9 cellular contexts compared by ENCODE assay signal in the genomic region with DNA sequence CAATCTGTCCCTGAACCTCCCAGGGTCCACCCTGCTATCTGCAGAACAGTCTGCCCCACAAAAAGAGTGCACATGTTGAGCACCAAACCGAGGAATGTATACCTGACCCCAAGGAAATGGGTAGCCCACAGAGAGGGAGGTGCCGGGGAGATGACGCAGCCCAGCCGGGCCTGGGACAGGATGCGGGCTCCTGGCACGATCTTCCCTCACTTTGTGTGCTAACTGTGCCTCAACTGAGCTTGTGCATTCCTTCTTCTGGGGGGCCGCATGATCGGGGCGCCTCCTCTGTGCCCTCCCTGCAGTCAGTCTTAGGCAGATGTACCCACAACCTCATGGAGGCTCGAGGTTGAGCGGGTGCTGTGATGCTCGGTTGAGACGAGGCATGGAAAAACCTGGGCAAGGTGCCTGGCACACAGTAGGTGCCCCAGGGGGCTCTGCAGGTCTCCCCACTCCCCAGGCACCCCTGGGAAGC. TPM values are rescaled to one million over a fixed set of nuclear protein-coding genes. Genes with fewer than 3 reads are reported as not detected.
DNase-seq lines count a peak whose midpoint lies in the region; ATAC-seq lines count a peak whose summit lies in the region.
"Had no signal": no experiment of that assay in that cellular context is flagged by ENCODE, and none has a peak within 500 bp of the region (broad histone marks: within the 10 kb centered on the region; RNA-seq: fewer than 3 reads in every experiment).

No MANE protein-coding gene starts in this region.

- peak; percentile 78 for DNase-seq in activated CD4-positive, alpha-beta T cell treated with anti-CD3 and anti-CD28 coated beads, Interleukin-2, amount 10 ng/mL, durations not matched to agents 24 days and 14 days
- no peak for DNase-seq in activated CD4-positive, alpha-beta T cell treated with anti-CD3 and anti-CD28 coated beads, Interleukin-2, amount 50 U/mL, for 1 hour
- peak; percentile 34 to 53 for DNase-seq in activated CD4-positive, alpha-beta T cell treated with anti-CD3 and anti-CD28 coated beads, Interleukin-2, amount 50 U/mL, for 48 hours
- DNase-seq in fibroblast of peridontal ligament (ENCODE audit: extremely low read depth), result peak; percentile 66
- DNase-seq in amygdala (lab: John Stamatoyannopoulos, UW), result no peak
- no peak for DNase-seq in NCI-H345 (lab: John Stamatoyannopoulos, UW)

- no peaks in the 10 kb centered on the region for H3K36me3 ChIP-seq in stomach smooth muscle (ENCODE audit: control insufficient read depth in 2 of 2, insufficient read depth in 2 of 2, low read length in 2 of 2)

- H3K4me3 ChIP-seq in stomach smooth muscle (ENCODE audit: low read length in 2 of 2), result peak overlapping the region; percentile 25 to 87

- H3K27ac Mint-ChIP-seq in activated CD4-positive, alpha-beta T cell treated with anti-CD3 and anti-CD28 coated beads, Interleukin-2, amount 10 ng/mL, durations not matched to agents 24 days and 14 days, result peak overlapping the region; percentile 57
- H3K27ac Mint-ChIP-seq: activated naive CD4-positive, alpha-beta T cell treated with anti-CD3 and anti-CD28 coated beads, Interleukin-2, amount 50 U/mL, for 24 hours had no signal

- peaks cover 6% of the 10 kb centered on the region for H3K4me1 Mint-ChIP-seq in activated CD4-positive, alpha-beta T cell treated with anti-CD3 and anti-CD28 coated beads, Interleukin-2, amount 10 ng/mL, durations not matched to agents 24 days and 14 days

- ATAC-seq in HG03095 (IDR thresholded peaks at IDR 0.05; ENCODE audit: unreplicated experiment), result no peak

- H3K9me3 Mint-ChIP-seq in activated CD4-positive, alpha-beta T cell treated with anti-CD3 and anti-CD28 coated beads, Interleukin-2, amount 10 ng/mL, durations not matched to agents 24 days and 14 days, result no peaks in the 10 kb centered on the region
- H3K9me3 Mint-ChIP-seq: activated naive CD4-positive, alpha-beta T cell treated with anti-CD3 and anti-CD28 coated beads, Interleukin-2, amount 50 U/mL, for 24 hours had no signal

- peak overlapping the region; percentile 41 for H3K4me3 Mint-ChIP-seq in activated CD4-positive, alpha-beta T cell treated with anti-CD3 and anti-CD28 coated beads, Interleukin-2, amount 10 ng/mL, durations not matched to agents 24 days and 14 days
- H3K4me3 Mint-ChIP-seq: activated naive CD4-positive, alpha-beta T cell treated with anti-CD3 and anti-CD28 coated beads, Interleukin-2, amount 50 U/mL, for 24 hours had no signal

- intact Hi-C loops in activated CD4-positive, alpha-beta T cell treated with anti-CD3 and anti-CD28 coated beads, Interleukin-2, amount 10 ng/mL, durations not matched to agents 24 days and 14 days (cut with micrococcal nuclease), result no loop called here

- H3K9me3 ChIP-seq in stomach smooth muscle (ENCODE audit: control insufficient read depth in 2 of 2, low read length in 2 of 2), result no peaks in the 10 kb centered on the region

- H3K27me3 ChIP-seq in stomach smooth muscle (ENCODE audit: control insufficient read depth in 1 of 2, insufficient read depth in 2 of 2, low read length in 2 of 2), result peaks cover 3 to 7% of the 10 kb centered on the region in 2 donors

- peak overlapping the region in 1 of 2 donors; percentile 21 for H3K9ac ChIP-seq in stomach smooth muscle (ENCODE audit: low read length in 2 of 2)

- H3K4me1 ChIP-seq in stomach smooth muscle (ENCODE audit: control insufficient read depth, insufficient read depth, low read length), result peaks cover 65% of the 10 kb centered on the region

- H3K27ac ChIP-seq in stomach smooth muscle (ENCODE audit: low read length), result peak overlapping the region; percentile 62

- no peaks in the 10 kb centered on the region for H3K36me3 Mint-ChIP-seq in activated CD4-positive, alpha-beta T cell treated with anti-CD3 and anti-CD28 coated beads, Interleukin-2, amount 10 ng/mL, durations not matched to agents 24 days and 14 days (ENCODE audit: low read depth)
- H3K36me3 Mint-ChIP-seq: activated naive CD4-positive, alpha-beta T cell treated with anti-CD3 and anti-CD28 coated beads, Interleukin-2, amount 50 U/mL, for 24 hours had no signal

- peaks cover 26% of the 10 kb centered on the region for H3K27me3 Mint-ChIP-seq in activated CD4-positive, alpha-beta T cell treated with anti-CD3 and anti-CD28 coated beads, Interleukin-2, amount 10 ng/mL, durations not matched to agents 24 days and 14 days

RNA-seq across cellular contexts. Expression of gene GAS2L1, which starts 2.4 kb away (rescaled TPM):
- 1.5 and 2.6 TPM in 2 replicates for total RNA-seq in activated CD4-positive, alpha-beta T cell treated with anti-CD3 and anti-CD28 coated beads, Interleukin-2, amount 10 ng/mL, durations not matched to agents 24 days and 14 days

RNA-seq across cellular contexts. Expression of gene RASL10A, which starts 6.7 kb away (rescaled TPM):
- total RNA-seq in activated CD4-positive, alpha-beta T cell treated with anti-CD3 and anti-CD28 coated beads, Interleukin-2, amount 10 ng/mL, durations not matched to agents 24 days and 14 days, result 0.30 and 0.64 TPM in 2 replicates

RNA-seq across cellular contexts. Expression of gene EWSR1, which starts 40.8 kb away (rescaled TPM):
- total RNA-seq in activated CD4-positive, alpha-beta T cell treated with anti-CD3 and anti-CD28 coated beads, Interleukin-2, amount 10 ng/mL, durations not matched to agents 24 days and 14 days, result 445 and 446 TPM in 2 replicates

RNA-seq across cellular contexts. Expression of gene RHBDD3, which starts 41.0 kb away (rescaled TPM):
- 49.5 and 51.9 TPM in 2 replicates for total RNA-seq in activated CD4-positive, alpha-beta T cell treated with anti-CD3 and anti-CD28 coated beads, Interleukin-2, amount 10 ng/mL, durations not matched to agents 24 days and 14 days

Comparison
In these comparisons a context has a peak if more than half of its experiments do, and no peak if none do; other contexts are left out.
1. DNase-seq: peak in activated CD4-positive, alpha-beta T cell treated with anti-CD3 and anti-CD28 coated beads, Interleukin-2, amount 10 ng/mL, durations not matched to agents 24 days and 14 days (single experiment), activated CD4-positive, alpha-beta T cell treated with anti-CD3 and anti-CD28 coated beads, Interleukin-2, amount 50 U/mL, for 48 hours (2 of 2) and fibroblast of peridontal ligament (single experiment); none in activated CD4-positive, alpha-beta T cell treated with anti-CD3 and anti-CD28 coated beads, Interleukin-2, amount 50 U/mL, for 1 hour (single experiment), amygdala (0 of 56) and NCI-H345 (single experiment).